ENCODE assay signal across 15 cellular contexts in genomic region chr6:46338098-46338497, GRCh38.
DNase-seq lines count a peak whose midpoint lies in the region; ATAC-seq lines count a peak whose summit lies in the region.
"Had no signal": no experiment of that assay in that cellular context is flagged by ENCODE, and none has a peak within 500 bp of the region (broad histone marks: within the 10 kb centered on the region; RNA-seq: fewer than 3 reads in every experiment).

No MANE protein-coding gene starts in this region.

- H3K9me3 ChIP-seq in GM23248 (ENCODE audit: low read depth) = no peaks in the 10 kb centered on the region
- H3K9me3 ChIP-seq: SJSA1 had no signal

- H3K4me3 ChIP-seq in GM23248 = no peak overlapping the region
- H3K4me3 ChIP-seq: K562, SJSA1 had no signal

- H3K36me3 ChIP-seq in GM23248 (ENCODE audit: low read depth) = no peaks in the 10 kb centered on the region
- H3K36me3 ChIP-seq: SJSA1 had no signal

- H3K4me3 Mint-ChIP-seq in activated T-helper 2 cell treated with anti-CD3 and anti-CD28 coated beads, Interferon-gamma antibody, Interleukin-2, Interleukin-4, amounts not matched to agents 10 μg/mL and 5 μg/mL and 100 μg/mL, durations not matched to agents 14 hours and 24 hours and 36 hours (ENCODE audit: low read depth) = no peak overlapping the region
- H3K4me3 Mint-ChIP-seq: activated naive CD8-positive, alpha-beta T cell treated with anti-CD3 and anti-CD28 coated beads for 36 hours; stimulated activated naive B cell treated with anti-CD40 and anti-IgM and Interleukin-4, amounts not matched to agents 10 μg/mL and 1 μg/mL and 100 μg/mL, for 72 hours had no signal

- in situ Hi-C loops in GM23248 (cut with MboI) = no loop called here

- no peak overlapping the region for H2AFZ ChIP-seq in GM23248

- no peak overlapping the region for H3K27ac Mint-ChIP-seq in activated T-helper 2 cell treated with anti-CD3 and anti-CD28 coated beads, Interferon-gamma antibody, Interleukin-2, Interleukin-4, amounts not matched to agents 10 μg/mL and 5 μg/mL and 100 μg/mL, durations not matched to agents 14 hours and 24 hours and 36 hours
- H3K27ac Mint-ChIP-seq: activated naive CD8-positive, alpha-beta T cell treated with anti-CD3 and anti-CD28 coated beads for 36 hours; stimulated activated naive B cell treated with anti-CD40 and anti-IgM and Interleukin-4, amounts not matched to agents 10 μg/mL and 1 μg/mL and 100 μg/mL, for 72 hours had no signal

- no peaks in the 10 kb centered on the region for H3K79me2 ChIP-seq in GM23248 (ENCODE audit: insufficient read depth)

- no peak overlapping the region for H3K27ac ChIP-seq in GM23248
- H3K27ac ChIP-seq: SJSA1 had no signal

- H3K36me3 Mint-ChIP-seq in activated T-helper 2 cell treated with anti-CD3 and anti-CD28 coated beads, Interferon-gamma antibody, Interleukin-2, Interleukin-4, amounts not matched to agents 10 μg/mL and 5 μg/mL and 100 μg/mL, durations not matched to agents 14 hours and 24 hours and 36 hours (ENCODE audit: low read depth) = no peaks in the 10 kb centered on the region
- H3K36me3 Mint-ChIP-seq: activated naive CD8-positive, alpha-beta T cell treated with anti-CD3 and anti-CD28 coated beads for 36 hours; stimulated activated naive B cell treated with anti-CD40 and anti-IgM and Interleukin-4, amounts not matched to agents 10 μg/mL and 1 μg/mL and 100 μg/mL, for 72 hours had no signal

- peak; percentile 61 for ATAC-seq in GM18508 (IDR thresholded peaks at IDR 0.05; ENCODE audit: insufficient read depth, unreplicated experiment)
- peak; percentile 90 for ATAC-seq in GM19397 (IDR thresholded peaks at IDR 0.05; ENCODE audit: unreplicated experiment)
- ATAC-seq in HG02798 (IDR thresholded peaks at IDR 0.05; ENCODE audit: poor library complexity, unreplicated experiment) = peak; percentile 94
- ATAC-seq in HG03460 (IDR thresholded peaks at IDR 0.05; ENCODE audit: unreplicated experiment) = peak; percentile 85
- ATAC-seq: K562; stimulated activated naive B cell treated with anti-CD40 and anti-IgM and Interleukin-4, amounts not matched to agents 10 μg/mL and 1 μg/mL and 100 μg/mL, for 72 hours had no signal

- H3K27me3 Mint-ChIP-seq in activated T-helper 2 cell treated with anti-CD3 and anti-CD28 coated beads, Interferon-gamma antibody, Interleukin-2, Interleukin-4, amounts not matched to agents 10 μg/mL and 5 μg/mL and 100 μg/mL, durations not matched to agents 14 hours and 24 hours and 36 hours (ENCODE audit: low read depth) = peaks cover 15% of the 10 kb centered on the region

- H3K4me2 ChIP-seq in GM23248 (ENCODE audit: unreplicated experiment) = no peak overlapping the region

- no peaks in the 10 kb centered on the region for H3K27me3 ChIP-seq in GM23248 (replicated peaks; ENCODE audit: insufficient read depth)
- H3K27me3 ChIP-seq: SJSA1 had no signal

- H3K9me3 Mint-ChIP-seq in activated T-helper 2 cell treated with anti-CD3 and anti-CD28 coated beads, Interferon-gamma antibody, Interleukin-2, Interleukin-4, amounts not matched to agents 10 μg/mL and 5 μg/mL and 100 μg/mL, durations not matched to agents 14 hours and 24 hours and 36 hours = no peaks in the 10 kb centered on the region
- H3K9me3 Mint-ChIP-seq: activated naive CD8-positive, alpha-beta T cell treated with anti-CD3 and anti-CD28 coated beads for 36 hours; stimulated activated naive B cell treated with anti-CD40 and anti-IgM and Interleukin-4, amounts not matched to agents 10 μg/mL and 1 μg/mL and 100 μg/mL, for 72 hours had no signal

- H3K4me1 Mint-ChIP-seq in activated T-helper 2 cell treated with anti-CD3 and anti-CD28 coated beads, Interferon-gamma antibody, Interleukin-2, Interleukin-4, amounts not matched to agents 10 μg/mL and 5 μg/mL and 100 μg/mL, durations not matched to agents 14 hours and 24 hours and 36 hours (ENCODE audit: low read depth) = no peaks in the 10 kb centered on the region
- H3K4me1 Mint-ChIP-seq: activated naive CD8-positive, alpha-beta T cell treated with anti-CD3 and anti-CD28 coated beads for 36 hours; stimulated activated naive B cell treated with anti-CD40 and anti-IgM and Interleukin-4, amounts not matched to agents 10 μg/mL and 1 μg/mL and 100 μg/mL, for 72 hours had no signal

- no peak overlapping the region for H3K9ac ChIP-seq in GM23248

- no peak for DNase-seq in stimulated activated CD4-positive, alpha-beta T cell treated with anti-CD3 and anti-CD28 coated beads, Interleukin-2, amount 100 ng/mL, for 24 hours
- no peak for DNase-seq in activated T-helper 2 cell treated with anti-CD3 and anti-CD28 coated beads, Interferon-gamma antibody, Interleukin-2, Interleukin-4, amounts not matched to agents 10 μg/mL and 5 μg/mL and 100 μg/mL, durations not matched to agents 14 hours and 24 hours and 36 hours (ENCODE audit: low spot score)
- DNase-seq in NCI-H2029 (lab: John Stamatoyannopoulos, UW) = no peak
- no peak for DNase-seq in GM23248
- DNase-seq: activated naive CD8-positive, alpha-beta T cell treated with anti-CD3 and anti-CD28 coated beads for 36 hours; glutamatergic neuron; NCI-H1930; stimulated activated CD4-positive, alpha-beta T cell treated with anti-CD3 and anti-CD28 coated beads, Interleukin-4, amount 100 ng/mL, for 1 hour; stimulated activated naive B cell treated with anti-CD40 and anti-IgM and Interleukin-4, amounts not matched to agents 10 μg/mL and 1 μg/mL and 100 μg/mL, for 72 hours had no signal

- H3F3A ChIP-seq in GM23248 (ENCODE audit: insufficient read depth) = no peaks in the 10 kb centered on the region

- no peaks in the 10 kb centered on the region for H4K20me1 ChIP-seq in GM23248 (ENCODE audit: insufficient read depth)

- 82% methylated on average over 2 of the region's 2 CpGs for WGBS in GM23248 (ENCODE audit: low coverage in 1 of 2, low lambda C conversion rate in 2 of 2, missing lambda C conversion rate in 2 of 2), 2 experiments

- intact Hi-C loops in activated T-helper 2 cell treated with anti-CD3 and anti-CD28 coated beads, Interferon-gamma antibody, Interleukin-2, Interleukin-4, amounts not matched to agents 10 μg/mL and 5 μg/mL and 100 μg/mL, durations not matched to agents 14 hours and 24 hours and 36 hours (cut with micrococcal nuclease) = no loop called here

- H3K4me1 ChIP-seq in GM23248 (ENCODE audit: insufficient read depth) = no peaks in the 10 kb centered on the region; the same call in 1 of the 2 replicates
- H3K4me1 ChIP-seq: SJSA1 had no signal

- H3K9me2 ChIP-seq in GM23248 (ENCODE audit: insufficient read depth) = no peaks in the 10 kb centered on the region
